ENCODE assay signal across 8 cellular contexts in the genomic region with DNA sequence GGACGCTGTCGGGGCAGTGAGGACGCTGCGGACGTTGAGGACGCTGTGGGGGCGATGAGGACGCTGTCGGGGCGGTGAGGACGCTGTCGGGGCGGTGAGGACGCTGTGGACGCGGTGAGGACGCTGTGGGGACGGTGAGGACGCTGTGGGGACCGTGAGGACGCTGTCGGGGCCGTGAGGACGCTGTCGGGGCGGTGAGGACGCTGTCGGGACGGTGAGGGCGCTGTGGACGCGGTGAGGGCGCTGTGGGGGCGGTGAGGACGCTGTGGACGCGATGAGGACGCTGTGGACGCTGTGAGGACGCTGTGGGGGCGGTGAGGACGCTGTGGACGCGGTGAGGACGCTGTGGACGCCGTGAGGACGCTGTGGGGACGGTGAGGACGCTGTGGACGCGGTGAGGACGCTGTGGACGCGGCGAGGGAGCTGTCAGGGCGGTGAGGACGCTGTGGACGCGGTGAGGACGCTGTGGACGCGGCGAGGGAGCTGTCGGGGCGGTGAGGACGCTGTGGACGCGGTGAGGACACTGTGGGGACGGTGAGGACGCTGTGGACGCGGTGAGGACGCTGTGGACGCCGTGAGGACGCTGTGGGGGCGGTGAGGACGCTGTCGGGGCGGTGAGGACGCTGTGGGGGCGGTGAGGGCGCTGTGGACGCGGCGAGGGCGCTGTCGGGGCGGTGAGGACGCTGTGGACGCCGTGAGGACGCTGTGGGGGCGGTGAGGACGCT. TPM values are rescaled to one million over a fixed set of nuclear protein-coding genes. Genes with fewer than 3 reads are reported as not detected.
"Had no signal": no experiment of that assay in that cellular context is flagged by ENCODE, and none has a peak within 500 bp of the region (broad histone marks: within the 10 kb centered on the region; RNA-seq: fewer than 3 reads in every experiment).

No MANE protein-coding gene starts in this region.

RNA-seq across cellular contexts. Expression of a gene that starts 2.9 kb away (rescaled TPM):
- total RNA-seq: natural killer cell treated with Interleukin-12 subunit alpha and Interleukin-12 subunit beta and Interleukin-15 and Interleukin-18, amount 100 ng/mL, for 72 hours; renal cortical epithelial cell had no signal
- polyA plus RNA-seq: naive thymus-derived CD4-positive, alpha-beta T cell; naive thymus-derived CD8-positive, alpha-beta T cell had no signal

RNA-seq across cellular contexts. Expression of a gene that starts 11.9 kb away (rescaled TPM):
- total RNA-seq: natural killer cell treated with Interleukin-12 subunit alpha and Interleukin-12 subunit beta and Interleukin-15 and Interleukin-18, amount 100 ng/mL, for 72 hours had no signal

RNA-seq across cellular contexts. Expression of a gene that starts 34.4 kb away (rescaled TPM):
- total RNA-seq: naive thymus-derived CD8-positive, alpha-beta T cell; neural crest cell; osteoblast; smooth muscle cell had no signal
- polyA plus RNA-seq: naive thymus-derived CD4-positive, alpha-beta T cell; naive thymus-derived CD8-positive, alpha-beta T cell; neural cell; smooth muscle cell had no signal
